Comparison of ENCODE assay signal across 1 cellular context in the genomic region with DNA sequence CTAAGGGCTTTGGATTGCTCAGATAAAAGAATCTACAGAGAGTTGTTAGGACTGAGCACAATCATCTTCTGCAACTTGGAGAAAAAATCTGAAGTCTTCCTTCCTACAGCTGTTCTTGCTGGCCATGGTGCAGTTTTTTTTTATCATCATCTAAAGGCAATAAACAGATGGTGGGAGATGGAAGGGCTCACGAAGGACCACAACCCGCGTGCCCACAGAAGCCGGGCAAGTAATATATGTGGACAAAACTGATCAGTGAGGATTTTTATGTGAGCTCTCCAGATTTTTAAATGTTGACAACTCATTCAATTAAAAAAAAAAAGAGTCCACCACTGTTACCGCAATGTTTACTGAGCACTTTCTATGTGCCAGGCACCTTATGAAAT.
TF ChIP-seq lines count a peak whose summit lies in the region.

No MANE protein-coding gene starts in this region.

TF ChIP-seq in GM23338, 12 proteins besides CTCF, POLR2A, EP300 and RAD21 (continued from another document):
- TF ChIP-seq, protein P1, sequence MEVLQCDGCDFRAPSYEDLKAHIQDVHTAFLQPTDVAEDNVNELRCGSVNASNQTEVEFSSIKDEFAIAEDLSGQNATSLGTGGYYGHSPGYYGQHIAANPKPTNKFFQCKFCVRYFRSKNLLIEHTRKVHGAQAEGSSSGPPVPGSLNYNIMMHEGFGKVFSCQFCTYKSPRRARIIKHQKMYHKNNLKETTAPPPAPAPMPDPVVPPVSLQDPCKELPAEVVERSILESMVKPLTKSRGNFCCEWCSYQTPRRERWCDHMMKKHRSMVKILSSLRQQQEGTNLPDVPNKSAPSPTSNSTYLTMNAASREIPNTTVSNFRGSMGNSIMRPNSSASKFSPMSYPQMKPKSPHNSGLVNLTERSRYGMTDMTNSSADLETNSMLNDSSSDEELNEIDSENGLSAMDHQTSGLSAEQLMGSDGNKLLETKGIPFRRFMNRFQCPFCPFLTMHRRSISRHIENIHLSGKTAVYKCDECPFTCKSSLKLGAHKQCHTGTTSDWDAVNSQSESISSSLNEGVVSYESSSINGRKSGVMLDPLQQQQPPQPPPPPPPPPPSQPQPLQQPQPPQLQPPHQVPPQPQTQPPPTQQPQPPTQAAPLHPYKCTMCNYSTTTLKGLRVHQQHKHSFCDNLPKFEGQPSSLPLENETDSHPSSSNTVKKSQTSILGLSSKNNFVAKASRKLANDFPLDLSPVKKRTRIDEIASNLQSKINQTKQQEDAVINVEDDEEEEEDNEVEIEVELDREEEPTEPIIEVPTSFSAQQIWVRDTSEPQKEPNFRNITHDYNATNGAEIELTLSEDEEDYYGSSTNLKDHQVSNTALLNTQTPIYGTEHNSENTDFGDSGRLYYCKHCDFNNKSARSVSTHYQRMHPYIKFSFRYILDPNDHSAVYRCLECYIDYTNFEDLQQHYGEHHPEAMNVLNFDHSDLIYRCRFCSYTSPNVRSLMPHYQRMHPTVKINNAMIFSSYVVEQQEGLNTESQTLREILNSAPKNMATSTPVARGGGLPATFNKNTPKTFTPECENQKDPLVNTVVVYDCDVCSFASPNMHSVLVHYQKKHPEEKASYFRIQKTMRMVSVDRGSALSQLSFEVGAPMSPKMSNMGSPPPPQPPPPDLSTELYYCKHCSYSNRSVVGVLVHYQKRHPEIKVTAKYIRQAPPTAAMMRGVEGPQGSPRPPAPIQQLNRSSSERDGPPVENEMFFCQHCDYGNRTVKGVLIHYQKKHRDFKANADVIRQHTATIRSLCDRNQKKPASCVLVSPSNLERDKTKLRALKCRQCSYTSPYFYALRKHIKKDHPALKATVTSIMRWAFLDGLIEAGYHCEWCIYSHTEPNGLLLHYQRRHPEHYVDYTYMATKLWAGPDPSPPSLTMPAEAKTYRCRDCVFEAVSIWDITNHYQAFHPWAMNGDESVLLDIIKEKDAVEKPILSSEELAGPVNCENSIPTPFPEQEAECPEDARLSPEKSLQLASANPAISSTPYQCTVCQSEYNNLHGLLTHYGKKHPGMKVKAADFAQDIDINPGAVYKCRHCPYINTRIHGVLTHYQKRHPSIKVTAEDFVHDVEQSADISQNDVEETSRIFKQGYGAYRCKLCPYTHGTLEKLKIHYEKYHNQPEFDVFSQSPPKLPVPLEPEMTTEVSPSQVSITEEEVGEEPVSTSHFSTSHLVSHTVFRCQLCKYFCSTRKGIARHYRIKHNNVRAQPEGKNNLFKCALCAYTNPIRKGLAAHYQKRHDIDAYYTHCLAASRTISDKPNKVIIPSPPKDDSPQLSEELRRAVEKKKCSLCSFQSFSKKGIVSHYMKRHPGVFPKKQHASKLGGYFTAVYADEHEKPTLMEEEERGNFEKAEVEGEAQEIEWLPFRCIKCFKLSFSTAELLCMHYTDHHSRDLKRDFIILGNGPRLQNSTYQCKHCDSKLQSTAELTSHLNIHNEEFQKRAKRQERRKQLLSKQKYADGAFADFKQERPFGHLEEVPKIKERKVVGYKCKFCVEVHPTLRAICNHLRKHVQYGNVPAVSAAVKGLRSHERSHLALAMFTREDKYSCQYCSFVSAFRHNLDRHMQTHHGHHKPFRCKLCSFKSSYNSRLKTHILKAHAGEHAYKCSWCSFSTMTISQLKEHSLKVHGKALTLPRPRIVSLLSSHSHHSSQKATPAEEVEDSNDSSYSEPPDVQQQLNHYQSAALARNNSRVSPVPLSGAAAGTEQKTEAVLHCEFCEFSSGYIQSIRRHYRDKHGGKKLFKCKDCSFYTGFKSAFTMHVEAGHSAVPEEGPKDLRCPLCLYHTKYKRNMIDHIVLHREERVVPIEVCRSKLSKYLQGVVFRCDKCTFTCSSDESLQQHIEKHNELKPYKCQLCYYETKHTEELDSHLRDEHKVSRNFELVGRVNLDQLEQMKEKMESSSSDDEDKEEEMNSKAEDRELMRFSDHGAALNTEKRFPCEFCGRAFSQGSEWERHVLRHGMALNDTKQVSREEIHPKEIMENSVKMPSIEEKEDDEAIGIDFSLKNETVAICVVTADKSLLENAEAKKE (CRISPR knock-in tag; IDR thresholded peaks at IDR 0.05): no peak
- TF ChIP-seq ZNF331 (CRISPR knock-in tag; IDR thresholded peaks at IDR 0.05; ENCODE audit: low read depth) (no peak), NANOG (IDR thresholded peaks at IDR 0.05; ENCODE audit: borderline replicate concordance) (no peak)
- TF ChIP-seq, protein P2, sequence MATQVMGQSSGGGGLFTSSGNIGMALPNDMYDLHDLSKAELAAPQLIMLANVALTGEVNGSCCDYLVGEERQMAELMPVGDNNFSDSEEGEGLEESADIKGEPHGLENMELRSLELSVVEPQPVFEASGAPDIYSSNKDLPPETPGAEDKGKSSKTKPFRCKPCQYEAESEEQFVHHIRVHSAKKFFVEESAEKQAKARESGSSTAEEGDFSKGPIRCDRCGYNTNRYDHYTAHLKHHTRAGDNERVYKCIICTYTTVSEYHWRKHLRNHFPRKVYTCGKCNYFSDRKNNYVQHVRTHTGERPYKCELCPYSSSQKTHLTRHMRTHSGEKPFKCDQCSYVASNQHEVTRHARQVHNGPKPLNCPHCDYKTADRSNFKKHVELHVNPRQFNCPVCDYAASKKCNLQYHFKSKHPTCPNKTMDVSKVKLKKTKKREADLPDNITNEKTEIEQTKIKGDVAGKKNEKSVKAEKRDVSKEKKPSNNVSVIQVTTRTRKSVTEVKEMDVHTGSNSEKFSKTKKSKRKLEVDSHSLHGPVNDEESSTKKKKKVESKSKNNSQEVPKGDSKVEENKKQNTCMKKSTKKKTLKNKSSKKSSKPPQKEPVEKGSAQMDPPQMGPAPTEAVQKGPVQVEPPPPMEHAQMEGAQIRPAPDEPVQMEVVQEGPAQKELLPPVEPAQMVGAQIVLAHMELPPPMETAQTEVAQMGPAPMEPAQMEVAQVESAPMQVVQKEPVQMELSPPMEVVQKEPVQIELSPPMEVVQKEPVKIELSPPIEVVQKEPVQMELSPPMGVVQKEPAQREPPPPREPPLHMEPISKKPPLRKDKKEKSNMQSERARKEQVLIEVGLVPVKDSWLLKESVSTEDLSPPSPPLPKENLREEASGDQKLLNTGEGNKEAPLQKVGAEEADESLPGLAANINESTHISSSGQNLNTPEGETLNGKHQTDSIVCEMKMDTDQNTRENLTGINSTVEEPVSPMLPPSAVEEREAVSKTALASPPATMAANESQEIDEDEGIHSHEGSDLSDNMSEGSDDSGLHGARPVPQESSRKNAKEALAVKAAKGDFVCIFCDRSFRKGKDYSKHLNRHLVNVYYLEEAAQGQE (IDR thresholded peaks at IDR 0.05; ENCODE audit: unreplicated experiment): no peak
